ENCODE assay signal across 2 cellular contexts in genomic region chr7:41599760-41600159, GRCh38.
TF ChIP-seq lines count a peak whose summit lies in the region.

No MANE protein-coding gene starts in this region.

TF ChIP-seq in GM23338, 12 proteins besides CTCF, POLR2A, EP300 and RAD21 (continued from another document):
- TF ChIP-seq ETS1 (IDR thresholded peaks at IDR 0.05) (no peak), ZNF462 (CRISPR knock-in tag; IDR thresholded peaks at IDR 0.05) (no peak), ZNF114 (CRISPR knock-in tag; IDR thresholded peaks at IDR 0.05) (no peak)

TF ChIP-seq in endothelial cell of umbilical vein, 7 proteins besides CTCF, POLR2A, EP300 and RAD21:
- no peak for TF ChIP-seq MAX (IDR thresholded peaks at IDR 0.05; ENCODE audit: insufficient read depth, insufficient read length)
- TF ChIP-seq MYC (IDR thresholded peaks at IDR 0.05; ENCODE audit: low read depth, low read length): no peak
- no peak for TF ChIP-seq POLR2AphosphoS5 (IDR thresholded peaks at IDR 0.05; ENCODE audit: insufficient read depth, low read depth, low read length)
- no peak for TF ChIP-seq EZH2 (IDR thresholded peaks at IDR 0.05; ENCODE audit: borderline replicate concordance, low read depth, low read length, severe bottlenecking)
- no peak for TF ChIP-seq JUN (IDR thresholded peaks at IDR 0.05; ENCODE audit: borderline replicate concordance, insufficient read depth, insufficient read length, low read depth)
- no peak for TF ChIP-seq FOS (IDR thresholded peaks at IDR 0.05; ENCODE audit: borderline replicate concordance, insufficient read depth, low read length)
- TF ChIP-seq GATA2 (IDR thresholded peaks at IDR 0.05; ENCODE audit: insufficient read depth, insufficient read length, low read depth, low read length): no peak
